In the genomic region with DNA sequence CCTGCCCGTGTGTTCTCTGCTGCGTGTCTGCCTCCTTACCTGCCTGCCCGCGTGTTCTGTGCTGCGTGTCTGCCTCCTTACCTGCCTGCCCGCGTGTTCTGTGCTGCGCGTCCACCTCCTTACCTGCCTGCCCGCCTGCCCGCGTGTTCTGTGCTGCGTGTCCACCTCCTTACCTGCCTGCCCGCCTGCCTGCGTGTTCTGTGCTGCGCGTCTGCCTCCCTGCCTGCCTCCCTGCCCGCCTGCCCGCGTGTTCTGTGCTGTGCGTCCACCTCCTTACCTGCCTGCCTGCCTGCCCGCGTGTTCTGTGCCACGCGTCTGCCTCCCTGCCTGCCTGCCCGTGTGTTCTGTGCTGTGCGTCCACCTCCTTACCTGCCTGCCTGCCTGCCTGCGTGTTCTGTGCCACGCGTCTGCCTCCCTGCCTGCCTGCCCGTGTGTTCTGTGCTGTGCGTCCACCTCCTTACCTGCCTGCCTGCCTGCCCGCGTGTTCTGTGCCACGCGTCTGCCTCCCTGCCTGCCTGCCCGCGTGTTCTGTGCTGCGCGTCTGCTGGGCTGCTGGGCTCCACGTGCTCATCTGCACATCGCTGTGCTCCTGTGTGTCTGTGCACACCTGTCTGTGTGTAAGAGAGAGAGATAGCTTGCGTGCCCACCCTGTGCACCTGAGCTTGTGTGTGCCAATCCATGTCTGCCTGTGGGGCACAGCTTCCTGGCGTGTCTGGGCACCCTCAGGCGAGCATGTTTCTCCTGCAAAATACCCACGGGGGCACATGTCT, we compare ENCODE assay signal across 11 cellular contexts. TPM values are rescaled to one million over a fixed set of nuclear protein-coding genes. Genes with fewer than 3 reads are reported as not detected.
"Had no signal": no experiment of that assay in that cellular context is flagged by ENCODE, and none has a peak within 500 bp of the region (broad histone marks: within the 10 kb centered on the region; RNA-seq: fewer than 3 reads in every experiment).

No MANE protein-coding gene starts in this region.

RNA-seq across cellular contexts. Expression of a gene that starts 9.9 kb away (rescaled TPM):
- total RNA-seq: SJSA1 had no signal

RNA-seq across cellular contexts. Expression of a gene that starts 53.7 kb away (rescaled TPM):
- total RNA-seq: SJSA1 had no signal

RNA-seq across cellular contexts. Expression of a gene that starts 59.2 kb away (rescaled TPM):
- total RNA-seq: activated CD4-positive, alpha-beta T cell treated with anti-CD3 and anti-CD28 coated beads, Interleukin-2, amount 10 ng/mL, durations not matched to agents 24 days and 14 days; activated CD8-positive, alpha-beta memory T cell treated with anti-CD3 and anti-CD28 coated beads for 36 hours; activated CD8-positive, alpha-beta T cell treated with anti-CD3 and anti-CD28 coated beads for 36 hours; activated naive CD8-positive, alpha-beta T cell treated with anti-CD3 and anti-CD28 coated beads, Interleukin-2, amount 10 ng/mL, durations not matched to agents 7 days and 5 days; activated T-cell treated with anti-CD3 and anti-CD28 coated beads, Interleukin-2, amount 50 U/mL, for 72 hours; activated T-helper 17 cell treated with anti-CD3 and anti-CD28 coated beads, Interleukin-2, amount 50 U/mL, for 72 hours; body of pancreas; breast epithelium; LHCN-M2; SJSA1 had no signal
- polyA plus RNA-seq: SK-N-SH had no signal
